23 cellular contexts compared by ENCODE assay signal in genomic region chr13:47705185-47705584, GRCh38.
"Had no signal": no experiment of that assay in that cellular context is flagged by ENCODE, and none has a peak within 500 bp of the region (broad histone marks: within the 10 kb centered on the region; RNA-seq: fewer than 3 reads in every experiment).

No MANE protein-coding gene starts in this region.

- DNase-seq: dorsolateral prefrontal cortex; effector CD4-positive, alpha-beta T cell; foreskin keratinocyte; heart left ventricle; kidney; left lung; mammary epithelial cell; mesendoderm; naive thymus-derived CD8-positive, alpha-beta T cell; nephron progenitor cell; nucleus accumbens; sigmoid colon; spleen; stimulated activated naive B cell treated with anti-CD40 and anti-IgM and Interleukin-4, amounts not matched to agents 10 μg/mL and 1 μg/mL and 100 μg/mL, for 72 hours; upper lobe of right lung; uterus had no signal

- H3K4me3 Mint-ChIP-seq: naive thymus-derived CD8-positive, alpha-beta T cell; nephron progenitor cell; stimulated activated naive B cell treated with anti-CD40 and anti-IgM and Interleukin-4, amounts not matched to agents 10 μg/mL and 1 μg/mL and 100 μg/mL, for 72 hours; stimulated activated naive CD8-positive, alpha-beta T cell treated with anti-CD3 and anti-CD28 coated beads, Interleukin-15, Interleukin-2, amounts not matched to agents 100 ng/mL and 50 ng/mL, for 24 hours had no signal

- H3K4me2 ChIP-seq: hepatocyte had no signal

- H3K36me3 ChIP-seq: gastroesophageal sphincter, heart left ventricle, left lung, prostate gland, right atrium auricular region, sigmoid colon, spleen, thoracic aorta, tibial nerve, upper lobe of right lung, uterus had no signal

- H3K27ac Mint-ChIP-seq: naive thymus-derived CD8-positive, alpha-beta T cell; nephron progenitor cell; stimulated activated naive B cell treated with anti-CD40 and anti-IgM and Interleukin-4, amounts not matched to agents 10 μg/mL and 1 μg/mL and 100 μg/mL, for 72 hours; stimulated activated naive CD8-positive, alpha-beta T cell treated with anti-CD3 and anti-CD28 coated beads, Interleukin-15, Interleukin-2, amounts not matched to agents 100 ng/mL and 50 ng/mL, for 24 hours had no signal

- H3K4me3 ChIP-seq: dorsolateral prefrontal cortex, gastroesophageal sphincter, heart left ventricle, hepatocyte, left lung, prostate gland, right atrium auricular region, sigmoid colon, spleen, thoracic aorta, tibial nerve, upper lobe of right lung, uterus had no signal

- H3K9me3 Mint-ChIP-seq: naive thymus-derived CD8-positive, alpha-beta T cell; nephron progenitor cell; stimulated activated naive B cell treated with anti-CD40 and anti-IgM and Interleukin-4, amounts not matched to agents 10 μg/mL and 1 μg/mL and 100 μg/mL, for 72 hours; stimulated activated naive CD8-positive, alpha-beta T cell treated with anti-CD3 and anti-CD28 coated beads, Interleukin-15, Interleukin-2, amounts not matched to agents 100 ng/mL and 50 ng/mL, for 24 hours had no signal

- H2AFZ ChIP-seq: hepatocyte had no signal

- H3K79me2 ChIP-seq: hepatocyte had no signal

- H3K27me3 ChIP-seq: gastroesophageal sphincter, hepatocyte, left lung, right atrium auricular region, sigmoid colon, spleen, tibial nerve, upper lobe of right lung, uterus had no signal

- H3K27me3 Mint-ChIP-seq: stimulated activated naive CD8-positive, alpha-beta T cell treated with anti-CD3 and anti-CD28 coated beads, Interleukin-15, Interleukin-2, amounts not matched to agents 100 ng/mL and 50 ng/mL, for 24 hours had no signal

- H3K4me1 Mint-ChIP-seq: naive thymus-derived CD8-positive, alpha-beta T cell; nephron progenitor cell; stimulated activated naive B cell treated with anti-CD40 and anti-IgM and Interleukin-4, amounts not matched to agents 10 μg/mL and 1 μg/mL and 100 μg/mL, for 72 hours had no signal

- H3K4me1 ChIP-seq: foreskin keratinocyte, gastroesophageal sphincter, heart left ventricle, left lung, prostate gland, right atrium auricular region, sigmoid colon, spleen, tibial nerve, upper lobe of right lung, uterus had no signal

- H3K27ac ChIP-seq: dorsolateral prefrontal cortex, foreskin keratinocyte, gastroesophageal sphincter, heart left ventricle, hepatocyte, left lung, prostate gland, right atrium auricular region, sigmoid colon, spleen, thoracic aorta, tibial nerve, upper lobe of right lung, uterus had no signal

- H3K36me3 Mint-ChIP-seq: naive thymus-derived CD8-positive, alpha-beta T cell; stimulated activated naive B cell treated with anti-CD40 and anti-IgM and Interleukin-4, amounts not matched to agents 10 μg/mL and 1 μg/mL and 100 μg/mL, for 72 hours had no signal

- H3K9me3 ChIP-seq: gastroesophageal sphincter, heart left ventricle, left lung, prostate gland, right atrium auricular region, sigmoid colon, spleen, thoracic aorta, tibial nerve, upper lobe of right lung, uterus had no signal

- ATAC-seq: foreskin keratinocyte; gastroesophageal sphincter; heart left ventricle; left lung; naive thymus-derived CD8-positive, alpha-beta T cell; stimulated activated naive B cell treated with anti-CD40 and anti-IgM and Interleukin-4, amounts not matched to agents 10 μg/mL and 1 μg/mL and 100 μg/mL, for 72 hours; upper lobe of right lung had no signal
